Comparison of ENCODE assay signal across 1 cellular context in genomic region chr7:516216-516605, GRCh38.
TF ChIP-seq lines count a peak whose summit lies in the region.

No MANE protein-coding gene starts in this region.

TF ChIP-seq in HepG2, 621 proteins besides CTCF, POLR2A, EP300 and RAD21 (continued from another document):
- TF ChIP-seq NFE2L1 (CRISPR knock-in tag; IDR thresholded peaks at IDR 0.05; ENCODE audit: borderline replicate concordance) (no peak), CREBL2 (CRISPR knock-in tag; IDR thresholded peaks at IDR 0.05; ENCODE audit: borderline replicate concordance) (no peak), ZBTB40 (IDR thresholded peaks at IDR 0.05) (no peak), ZBTB40 (CRISPR knock-in tag; IDR thresholded peaks at IDR 0.05) (no peak), ZBTB21 (CRISPR knock-in tag; IDR thresholded peaks at IDR 0.05) (no peak)
TF ChIP-seq in HepG2: peak in this region for 0.
